Comparison of ENCODE assay signal across 22 cellular contexts in genomic region chr15:52491460-52491859, GRCh38. TPM values are rescaled to one million over a fixed set of nuclear protein-coding genes. Genes with fewer than 3 reads are reported as not detected.
A peak's percentile ranks its signal among the peaks of the same experiment; 100 is the strongest.
DNase-seq lines count a peak whose midpoint lies in the region; ATAC-seq and TF ChIP-seq lines count a peak whose summit lies in the region.
"Had no signal": no experiment of that assay in that cellular context is flagged by ENCODE, and none has a peak within 500 bp of the region (broad histone marks: within the 10 kb centered on the region; RNA-seq: fewer than 3 reads in every experiment).

No MANE protein-coding gene starts in this region.

- peaks cover 0 to 2% of the 10 kb centered on the region in 2 donors for H3K27me3 Mint-ChIP-seq in CD8-positive, alpha-beta memory T cell
- H3K27me3 Mint-ChIP-seq: activated T-cell treated with anti-CD3 and anti-CD28 coated beads, Interleukin-2, amount 50 U/mL, for 24 hours; stimulated activated memory B cell treated with anti-CD40 and anti-IgM and Interleukin-4, amounts not matched to agents 10 μg/mL and 1 μg/mL and 100 μg/mL, for 72 hours had no signal

- H3K36me3 ChIP-seq in skeletal muscle satellite cell (ENCODE audit: insufficient read depth, low read length) = no peaks in the 10 kb centered on the region
- H3K36me3 ChIP-seq in CD8-positive, alpha-beta memory T cell (ENCODE audit: insufficient read depth, low read length) = no peaks in the 10 kb centered on the region
- H3K36me3 ChIP-seq: BLaER1, left ventricle myocardium inferior had no signal

- ATAC-seq in GM18868 (IDR thresholded peaks at IDR 0.05; ENCODE audit: unreplicated experiment) = no peak
- ATAC-seq: activated CD8-positive, alpha-beta T cell treated with anti-CD3 and anti-CD28 coated beads, Interleukin-2, amount 10 ng/mL, durations not matched to agents 7 days and 5 days; GM12878; mucosa of descending colon; right cardiac atrium; stimulated activated memory B cell treated with anti-CD40 and anti-IgM and Interleukin-4, amounts not matched to agents 10 μg/mL and 1 μg/mL and 100 μg/mL, for 72 hours had no signal

- peak overlapping the region; percentile 30 for H3K4me2 ChIP-seq in skeletal muscle satellite cell (ENCODE audit: low read length)
- H3K4me2 ChIP-seq: BLaER1, PC-9 had no signal

- H3K9me3 ChIP-seq in skeletal muscle satellite cell (replicated peaks; ENCODE audit: low read length) = no peaks in the 10 kb centered on the region
- H3K9me3 ChIP-seq in CD8-positive, alpha-beta memory T cell (ENCODE audit: low read length) = no peaks in the 10 kb centered on the region
- H3K9me3 ChIP-seq: BLaER1, left ventricle myocardium inferior, mucosa of descending colon had no signal

- H3K4me3 ChIP-seq in fibroblast of villous mesenchyme (ENCODE audit: low read depth, low read length) (no peak overlapping the region), skeletal muscle satellite cell (ENCODE audit: low read length) (no peak overlapping the region)
- H3K4me3 ChIP-seq in CD8-positive, alpha-beta memory T cell (ENCODE audit: low read length) = no peak overlapping the region
- H3K4me3 ChIP-seq: BLaER1, GM12878, left ventricle myocardium inferior, mucosa of descending colon, PC-9 had no signal

- no peak overlapping the region for H3K27ac ChIP-seq in CD8-positive, alpha-beta memory T cell (ENCODE audit: low read depth, low read length)
- H3K27ac ChIP-seq: BLaER1, left ventricle myocardium inferior, PC-9 had no signal

- peaks cover 41% of the 10 kb centered on the region for H3K4me1 ChIP-seq in skeletal muscle satellite cell (ENCODE audit: control insufficient read depth, insufficient read depth, low read length)
- H3K4me1 ChIP-seq in CD8-positive, alpha-beta memory T cell (ENCODE audit: insufficient read depth, low read length) = peaks cover 17% of the 10 kb centered on the region

- TF ChIP-seq POLR2A in erythroblast (IDR thresholded peaks at IDR 0.05; ENCODE audit: low read length) = no peak

- H3K27ac Mint-ChIP-seq in CD8-positive, alpha-beta memory T cell = peak overlapping the region in 1 of 8 donors; percentile 74
- H3K27ac Mint-ChIP-seq: activated CD8-positive, alpha-beta T cell treated with anti-CD3 and anti-CD28 coated beads, Interleukin-2, amount 10 ng/mL, durations not matched to agents 7 days and 5 days; activated naive CD4-positive, alpha-beta T cell treated with anti-CD3 and anti-CD28 coated beads for 36 hours; activated T-cell treated with anti-CD3 and anti-CD28 coated beads, Interleukin-2, amount 50 U/mL, for 24 hours; stimulated activated memory B cell treated with anti-CD40 and anti-IgM and Interleukin-4, amounts not matched to agents 10 μg/mL and 1 μg/mL and 100 μg/mL, for 72 hours had no signal

- no peaks in the 10 kb centered on the region for H3K27me3 ChIP-seq in skeletal muscle satellite cell (ENCODE audit: control insufficient read depth, insufficient read depth, low read length)
- no peaks in the 10 kb centered on the region for H3K27me3 ChIP-seq in CD8-positive, alpha-beta memory T cell (ENCODE audit: insufficient read depth, low read length, poor library complexity, severe bottlenecking)
- H3K27me3 ChIP-seq: BLaER1 had no signal

- no peaks in the 10 kb centered on the region for H3K9me3 Mint-ChIP-seq in CD8-positive, alpha-beta memory T cell
- H3K9me3 Mint-ChIP-seq: activated naive CD4-positive, alpha-beta T cell treated with anti-CD3 and anti-CD28 coated beads for 36 hours; stimulated activated memory B cell treated with anti-CD40 and anti-IgM and Interleukin-4, amounts not matched to agents 10 μg/mL and 1 μg/mL and 100 μg/mL, for 72 hours had no signal

- TF ChIP-seq CTCF in fibroblast of villous mesenchyme (IDR thresholded peaks at IDR 0.05; ENCODE audit: insufficient read depth, low read depth, low read length) = no peak

- POLR2A ChIA-PET in CD8-positive, alpha-beta memory T cell (lab: Charles Lee) = no interaction called here

- H3K4me3 Mint-ChIP-seq in CD8-positive, alpha-beta memory T cell = no peak overlapping the region
- H3K4me3 Mint-ChIP-seq: activated CD8-positive, alpha-beta T cell treated with anti-CD3 and anti-CD28 coated beads, Interleukin-2, amount 10 ng/mL, durations not matched to agents 7 days and 5 days; activated naive CD4-positive, alpha-beta T cell treated with anti-CD3 and anti-CD28 coated beads for 36 hours; activated T-cell treated with anti-CD3 and anti-CD28 coated beads, Interleukin-2, amount 50 U/mL, for 24 hours; stimulated activated memory B cell treated with anti-CD40 and anti-IgM and Interleukin-4, amounts not matched to agents 10 μg/mL and 1 μg/mL and 100 μg/mL, for 72 hours had no signal

- CTCF ChIA-PET in CD8-positive, alpha-beta memory T cell (lab: Charles Lee) = no interaction called here

- DNase-seq in EL = peak; percentile 50
- peak; percentile 88 for DNase-seq in SK-MEL-5 (ENCODE audit: low read depth, low spot score)
- DNase-seq in fibroblast of villous mesenchyme (ENCODE audit: low read depth) = peak; percentile 51
- DNase-seq in erythroblast (lab: John Stamatoyannopoulos, UW) = no peak
- no peak for DNase-seq in CD8-positive, alpha-beta memory T cell
- DNase-seq: activated CD8-positive, alpha-beta T cell treated with anti-CD3 and anti-CD28 coated beads, Interleukin-2, amount 10 ng/mL, durations not matched to agents 7 days and 5 days; activated naive CD4-positive, alpha-beta T cell treated with anti-CD3 and anti-CD28 coated beads for 36 hours; activated T-cell treated with anti-CD3 and anti-CD28 coated beads, Interleukin-2, amount 50 U/mL, for 24 hours; aorta; GDM1; left ventricle myocardium inferior; mucosa of descending colon; NCI-H1436; NCI-H2171 treated with DMSO at 0.1 percent for 48 hours; NCI-H69; PC-9; right cardiac atrium had no signal

- in situ Hi-C loops in SK-MEL-5 (cut with HindIII; ENCODE audit: low pct_unique_long_range_greater_than_20kb, low sequenced_read_pairs) = no loop called here

- H3K36me3 Mint-ChIP-seq in CD8-positive, alpha-beta memory T cell = peaks cover 0 to 2% (median 0%) of the 10 kb centered on the region in 3 donors
- H3K36me3 Mint-ChIP-seq: stimulated activated memory B cell treated with anti-CD40 and anti-IgM and Interleukin-4, amounts not matched to agents 10 μg/mL and 1 μg/mL and 100 μg/mL, for 72 hours had no signal

- no peak overlapping the region for H3K9ac ChIP-seq in skeletal muscle satellite cell (ENCODE audit: low read depth, low read length)
- H3K9ac ChIP-seq: BLaER1 had no signal

- H3K4me1 Mint-ChIP-seq in CD8-positive, alpha-beta memory T cell = peaks cover 57 to 80% (median 78%) of the 10 kb centered on the region in 3 donors

RNA-seq across cellular contexts. Expression of gene MYO5A, which starts 37.2 kb away (rescaled TPM):
- total RNA-seq in SK-MEL-5 (2014; rRNA removed; shearing (Covaris generic)) = 103 and 112 TPM in 2 replicates
- polyA plus RNA-seq in SK-MEL-5 (2015; cell fraction: cytosol; rRNA removed) = 38.8 and 65.6 TPM in 2 replicates
- polyA plus RNA-seq in SK-MEL-5 (2015; cell fraction: nucleus; rRNA removed) = 27.2 and 27.4 TPM in 2 replicates
- 45.1 and 53.1 TPM in 2 replicates for total RNA-seq in fibroblast of villous mesenchyme
- total RNA-seq in skeletal muscle satellite cell (2012; rRNA removed) = 40.4 and 47.9 TPM in 2 replicates
- 10 to 100 TPM; 31.0 to 37.3 TPM for total RNA-seq in CD8-positive, alpha-beta memory T cell
- 15.8 TPM for polyA plus RNA-seq in CD8-positive, alpha-beta memory T cell

Comparison
In these comparisons a context has a peak if more than half of its experiments do, and no peak if none do; other contexts are left out.
1. DNase-seq: peak in EL (single experiment), SK-MEL-5 (single experiment) and fibroblast of villous mesenchyme (single experiment); none in erythroblast (0 of 2) and CD8-positive, alpha-beta memory T cell (0 of 5).